20 cellular contexts compared by ENCODE assay signal in the genomic region with DNA sequence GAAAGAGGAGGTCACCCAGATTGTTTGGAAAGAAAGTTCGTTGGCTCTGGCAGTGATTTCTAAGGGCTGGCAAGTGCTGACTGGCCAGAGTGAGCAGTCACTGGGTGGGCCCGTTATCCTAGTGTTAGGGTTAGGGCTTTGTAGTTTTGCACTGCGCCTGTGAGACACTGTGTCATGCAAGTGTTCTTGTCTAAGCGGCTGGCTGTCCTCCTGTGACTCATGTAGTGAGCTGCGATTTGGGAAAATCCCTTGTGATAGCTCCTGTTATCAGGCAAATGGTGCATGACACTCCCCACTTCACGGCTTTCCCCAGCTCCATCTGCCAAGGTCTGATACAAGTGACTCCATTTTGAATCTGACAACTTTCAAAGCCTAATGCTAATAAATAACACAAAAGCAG.
DNase-seq lines count a peak whose midpoint lies in the region; ATAC-seq and TF ChIP-seq lines count a peak whose summit lies in the region.
"Had no signal": no experiment of that assay in that cellular context is flagged by ENCODE, and none has a peak within 500 bp of the region (broad histone marks: within the 10 kb centered on the region; RNA-seq: fewer than 3 reads in every experiment).

No MANE protein-coding gene starts in this region.

- H3K36me3 Mint-ChIP-seq in glutamatergic neuron (ENCODE audit: unreplicated experiment), result no peaks in the 10 kb centered on the region
- H3K36me3 Mint-ChIP-seq: activated naive CD4-positive, alpha-beta T cell treated with anti-CD3 and anti-CD28 coated beads, Interleukin-2, amount 10 ng/mL, durations not matched to agents 7 days and 5 days; CD4-positive, CD25-positive, alpha-beta regulatory T cell had no signal

- H3K27me3 Mint-ChIP-seq in glutamatergic neuron (ENCODE audit: unreplicated experiment), result peaks cover 5% of the 10 kb centered on the region
- H3K27me3 Mint-ChIP-seq: activated naive CD4-positive, alpha-beta T cell treated with anti-CD3 and anti-CD28 coated beads, Interleukin-2, amount 10 ng/mL, durations not matched to agents 7 days and 5 days; CD4-positive, CD25-positive, alpha-beta regulatory T cell; central memory CD8-positive, alpha-beta T cell had no signal

- peak overlapping the region; percentile 57 for H3K27ac Mint-ChIP-seq in glutamatergic neuron (ENCODE audit: unreplicated experiment)
- H3K27ac Mint-ChIP-seq: activated naive CD4-positive, alpha-beta T cell treated with anti-CD3 and anti-CD28 coated beads, Interleukin-2, amount 10 ng/mL, durations not matched to agents 7 days and 5 days; CD4-positive, CD25-positive, alpha-beta regulatory T cell; progenitor cell of endocrine pancreas had no signal

- H3K9me3 Mint-ChIP-seq in glutamatergic neuron (ENCODE audit: unreplicated experiment), result no peaks in the 10 kb centered on the region

- in situ Hi-C loops in Caki2 (cut with HindIII; ENCODE audit: low pct_unique_long_range_greater_than_20kb, low sequenced_read_pairs), result no loop called here

- DNase-seq in Caki2 (ENCODE audit: low read depth) (peak; percentile 59), NCI-H1105 (lab: John Stamatoyannopoulos, UW) (peak; percentile 13), RPMI7951 (ENCODE audit: low read depth) (peak; percentile 76), glutamatergic neuron (no peak), retina (no peak)
- DNase-seq: activated CD4-positive, CD25-positive, alpha-beta regulatory T cell treated with anti-CD3 and anti-CD28 coated beads, Interleukin-2, amount 50 U/mL, for 72 hours; activated naive CD4-positive, alpha-beta T cell treated with anti-CD3 and anti-CD28 coated beads, Interleukin-2, amount 10 ng/mL, durations not matched to agents 7 days and 5 days; activated T-cell treated with anti-CD3 and anti-CD28 coated beads, Interleukin-2, amount 50 U/mL, for 48 hours; anterior cingulate cortex; CD4-positive, CD25-positive, alpha-beta regulatory T cell; DMS153; KBM-7; NCI-H2029 treated with DMSO at 0.1 percent for 48 hours; SK-N-SH had no signal

- no peak overlapping the region for H3K4me3 Mint-ChIP-seq in glutamatergic neuron (ENCODE audit: unreplicated experiment)
- H3K4me3 Mint-ChIP-seq: activated naive CD4-positive, alpha-beta T cell treated with anti-CD3 and anti-CD28 coated beads, Interleukin-2, amount 10 ng/mL, durations not matched to agents 7 days and 5 days; CD4-positive, CD25-positive, alpha-beta regulatory T cell; central memory CD8-positive, alpha-beta T cell had no signal

- TF ChIP-seq CTCF in glutamatergic neuron (IDR thresholded peaks at IDR 0.05; ENCODE audit: partially characterized antibody, unreplicated experiment), result no peak

- ATAC-seq in GM21360 (IDR thresholded peaks at IDR 0.05; ENCODE audit: unreplicated experiment) (no peak), HG02642 (IDR thresholded peaks at IDR 0.05; ENCODE audit: poor library complexity, unreplicated experiment) (no peak)
- ATAC-seq: left lobe of liver, Panc1 had no signal

- H3K4me1 Mint-ChIP-seq in glutamatergic neuron (ENCODE audit: low read depth, unreplicated experiment), result no peaks in the 10 kb centered on the region
- H3K4me1 Mint-ChIP-seq: activated naive CD4-positive, alpha-beta T cell treated with anti-CD3 and anti-CD28 coated beads, Interleukin-2, amount 10 ng/mL, durations not matched to agents 7 days and 5 days; CD4-positive, CD25-positive, alpha-beta regulatory T cell; central memory CD8-positive, alpha-beta T cell had no signal

Comparison
In these comparisons a context has a peak if more than half of its experiments do, and no peak if none do; other contexts are left out.
1. DNase-seq: peak in Caki2 (single experiment), NCI-H1105 (single experiment) and RPMI7951 (single experiment); none in glutamatergic neuron (single experiment) and retina (single experiment).